ENCODE assay signal across 25 cellular contexts in the genomic region with DNA sequence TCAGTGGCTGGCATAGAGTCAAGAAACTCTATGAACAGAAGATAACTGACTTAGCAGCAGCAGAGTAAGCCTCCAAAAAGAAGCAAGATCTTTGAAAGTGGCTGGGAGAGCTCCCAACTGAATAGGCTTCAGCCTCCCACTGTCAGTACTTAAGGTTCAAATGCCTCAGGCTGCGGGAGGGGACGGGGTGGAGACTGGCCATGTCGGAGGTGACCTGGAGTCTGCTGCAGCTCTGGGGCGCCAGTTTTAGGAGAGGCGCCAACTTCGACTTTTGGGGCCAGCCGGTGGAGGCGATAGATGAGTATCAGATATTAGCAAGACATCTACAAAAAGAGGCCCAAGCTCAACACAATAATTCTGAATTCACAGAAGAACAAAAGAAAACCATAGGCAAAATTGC.
"Had no signal": no experiment of that assay in that cellular context is flagged by ENCODE, and none has a peak within 500 bp of the region (broad histone marks: within the 10 kb centered on the region; RNA-seq: fewer than 3 reads in every experiment).

No MANE protein-coding gene starts in this region.

- H3K9me3 ChIP-seq: neutrophil, psoas muscle, right lobe of liver, sigmoid colon, stomach, thoracic aorta, thyroid gland, tibial nerve, upper lobe of left lung, uterus had no signal

- H3K27ac ChIP-seq: neutrophil, parathyroid adenoma, psoas muscle, right lobe of liver, sigmoid colon, stomach, thoracic aorta, thyroid gland, tibial nerve, upper lobe of left lung, uterus had no signal

- H3K9ac ChIP-seq: parathyroid adenoma had no signal

- H2AFZ ChIP-seq: parathyroid adenoma had no signal

- H3K4me3 ChIP-seq: psoas muscle, right lobe of liver, sigmoid colon, stomach, thoracic aorta, thyroid gland, tibial nerve, upper lobe of left lung, uterus had no signal

- H3K36me3 ChIP-seq: neutrophil, right lobe of liver, sigmoid colon, stomach, thoracic aorta, thyroid gland, tibial nerve, upper lobe of left lung, uterus had no signal

- H3K79me2 ChIP-seq: parathyroid adenoma had no signal

- DNase-seq: naive B cell; naive thymus-derived CD8-positive, alpha-beta T cell; nephron progenitor cell; nucleus accumbens; psoas muscle; right cardiac atrium; right lobe of liver; sigmoid colon; small intestine; stimulated activated CD4-positive, alpha-beta T cell treated with anti-CD3 and anti-CD28 coated beads, Interleukin-15, amount 100 ng/mL, for 24 hours; stimulated activated CD4-positive, alpha-beta T cell treated with anti-CD3 and anti-CD28 coated beads, Interleukin-2, amount 100 ng/mL, for 24 hours; stimulated activated CD4-positive, alpha-beta T cell treated with anti-CD3 and anti-CD28 coated beads, Interleukin-2, amount 100 ng/mL, for 48 hours; stimulated activated CD4-positive, alpha-beta T cell treated with anti-CD3 and anti-CD28 coated beads, Interleukin-4, amount 100 ng/mL, for 24 hours; stimulated activated naive B cell treated with anti-CD40 and anti-IgM and Interleukin-4, amounts not matched to agents 10 μg/mL and 1 μg/mL and 100 μg/mL, for 72 hours; stimulated activated naive CD4-positive, alpha-beta T cell treated with Interleukin-2 at 50 U/mL for 16 hours; stomach; thyroid gland; uterus had no signal

- ATAC-seq: naive thymus-derived CD8-positive, alpha-beta T cell; natural killer cell treated with Interleukin-12 subunit alpha and Interleukin-12 subunit beta and Interleukin-15 and Interleukin-18, amount 100 ng/mL, for 72 hours; psoas muscle; right cardiac atrium; right lobe of liver; stimulated activated effector memory CD8-positive, alpha-beta T cell treated with anti-CD3 and anti-CD28 coated beads, Interleukin-12 subunit alpha, Interleukin-12 subunit beta, amount 100 ng/mL, for 72 hours; stimulated activated naive B cell treated with anti-CD40 and anti-IgM and Interleukin-4, amounts not matched to agents 10 μg/mL and 1 μg/mL and 100 μg/mL, for 72 hours had no signal

- H3K4me1 ChIP-seq: parathyroid adenoma, psoas muscle, right lobe of liver, sigmoid colon, stomach, thyroid gland, tibial nerve, upper lobe of left lung, uterus had no signal

- H3K27me3 ChIP-seq: neutrophil, right lobe of liver, sigmoid colon, stomach, thyroid gland, tibial nerve, upper lobe of left lung, uterus had no signal
